In genomic region chrX:48940404-48940955, GRCh38 we compare ENCODE assay signal across 12 cellular contexts. TPM values are rescaled to one million over a fixed set of nuclear protein-coding genes. Genes with fewer than 3 reads are reported as not detected.
DNase-seq lines count a peak whose midpoint lies in the region; ATAC-seq and FAIRE-seq lines count a peak whose summit lies in the region.
"Had no signal": no experiment of that assay in that cellular context is flagged by ENCODE, and none has a peak within 500 bp of the region (broad histone marks: within the 10 kb centered on the region; RNA-seq: fewer than 3 reads in every experiment).

No MANE protein-coding gene starts in this region.

- no peak for DNase-seq in stimulated activated naive CD8-positive, alpha-beta T cell treated with anti-CD3 and anti-CD28 coated beads, Interleukin-15, Interleukin-2, amounts not matched to agents 100 U/mL and 50 U/mL, for 24 hours
- DNase-seq in UCSD-AML1 (lab: John Stamatoyannopoulos, UW; ENCODE audit: unreplicated experiment) (peak; percentile 37), immature natural killer cell (peak in 1 of 3 donors; percentile 26), frontal cortex (ENCODE audit: low spot score in 2 of 2) (no peak), Right ventricle myocardium inferior (ENCODE audit: missing footprints) (no peak), activated gamma-delta T cell (lab: John Stamatoyannopoulos, UW) (no peak)
- DNase-seq: gastrocnemius medialis, HCEC 1CT, NCI-H1048 had no signal

- peak overlapping the region; percentile 83 for H3K4me3 Mint-ChIP-seq in stimulated activated naive CD8-positive, alpha-beta T cell treated with anti-CD3 and anti-CD28 coated beads, Interleukin-15, Interleukin-2, amounts not matched to agents 100 ng/mL and 50 ng/mL, for 24 hours
- H3K4me3 Mint-ChIP-seq in immature natural killer cell: peak overlapping the region; percentile 75 to 91 (median 82)

- H3K9me3 Mint-ChIP-seq in stimulated activated naive CD8-positive, alpha-beta T cell treated with anti-CD3 and anti-CD28 coated beads, Interleukin-15, Interleukin-2, amounts not matched to agents 100 ng/mL and 50 ng/mL, for 24 hours: no peaks in the 10 kb centered on the region
- no peaks in the 10 kb centered on the region for H3K9me3 Mint-ChIP-seq in immature natural killer cell

- no peaks in the 10 kb centered on the region for H3K27me3 Mint-ChIP-seq in stimulated activated naive CD8-positive, alpha-beta T cell treated with anti-CD3 and anti-CD28 coated beads, Interleukin-15, Interleukin-2, amounts not matched to agents 100 ng/mL and 50 ng/mL, for 24 hours
- H3K27me3 Mint-ChIP-seq in immature natural killer cell (ENCODE audit: low read depth in 3 of 3): peaks cover 11 to 15% (median 12%) of the 10 kb centered on the region in 3 donors
- H3K27me3 Mint-ChIP-seq: progenitor cell of endocrine pancreas had no signal

- no peak for ATAC-seq in stimulated activated naive CD8-positive, alpha-beta T cell treated with anti-CD3 and anti-CD28 coated beads, Interleukin-15, Interleukin-2, amounts not matched to agents 100 U/mL and 50 U/mL, for 24 hours
- ATAC-seq in Right ventricle myocardium inferior (no peak), HG03342 (IDR thresholded peaks at IDR 0.05; ENCODE audit: unreplicated experiment) (no peak)
- ATAC-seq: gastrocnemius medialis had no signal

- H3K36me3 Mint-ChIP-seq in stimulated activated naive CD8-positive, alpha-beta T cell treated with anti-CD3 and anti-CD28 coated beads, Interleukin-15, Interleukin-2, amounts not matched to agents 100 ng/mL and 50 ng/mL, for 24 hours (ENCODE audit: low read depth): peaks cover 36% of the 10 kb centered on the region
- peaks cover 0 to 8% (median under 1%) of the 10 kb centered on the region in 3 donors for H3K36me3 Mint-ChIP-seq in immature natural killer cell

- peaks cover 88% of the 10 kb centered on the region for H3K4me1 Mint-ChIP-seq in stimulated activated naive CD8-positive, alpha-beta T cell treated with anti-CD3 and anti-CD28 coated beads, Interleukin-15, Interleukin-2, amounts not matched to agents 100 ng/mL and 50 ng/mL, for 24 hours (ENCODE audit: low read depth)
- H3K4me1 Mint-ChIP-seq in immature natural killer cell: peaks cover 81 to 89% of the 10 kb centered on the region in 2 donors

- peak overlapping the region; percentile 97 for H3K27ac Mint-ChIP-seq in stimulated activated naive CD8-positive, alpha-beta T cell treated with anti-CD3 and anti-CD28 coated beads, Interleukin-15, Interleukin-2, amounts not matched to agents 100 ng/mL and 50 ng/mL, for 24 hours
- peak overlapping the region; percentile 81 to 99 (median 94) for H3K27ac Mint-ChIP-seq in immature natural killer cell
- H3K27ac Mint-ChIP-seq: progenitor cell of endocrine pancreas had no signal

- no peak for FAIRE-seq in frontal cortex (lab: Jason Lieb, UNC)

- intact Hi-C loops in Right ventricle myocardium inferior (cut with DNase I): loop anchor here (10.0 kb wide), 1 partner anchor 296 kb away; no protein-coding TSS in a partner anchor

RNA-seq across cellular contexts. Expression of gene OTUD5, which starts 16.9 kb away (rescaled TPM):
- 10 to 100 TPM; 25.2 to 35.5 (median 26.7) TPM for polyA plus RNA-seq in immature natural killer cell
- total RNA-seq in frontal cortex (17.1 TPM), Right ventricle myocardium inferior (19.8 TPM)

RNA-seq across cellular contexts. Expression of gene PIM2, which starts 21.7 kb away (rescaled TPM):
- 100 to 1,000 TPM in 2 of 3 donors, 10 to 100 TPM in 1; 86.0 to 158 (median 146) TPM for polyA plus RNA-seq in immature natural killer cell
- total RNA-seq in frontal cortex (14.3 TPM), Right ventricle myocardium inferior (3.2 TPM)

RNA-seq across cellular contexts. Expression of gene SLC35A2, which starts 29.0 kb away (rescaled TPM):
- polyA plus RNA-seq in immature natural killer cell: 10 to 100 TPM; 17.0 to 20.6 (median 20.2) TPM
- 9.8 TPM for total RNA-seq in frontal cortex
- total RNA-seq in Right ventricle myocardium inferior: 11.6 TPM

RNA-seq across cellular contexts. Expression of gene KCND1, which starts 31.2 kb away (rescaled TPM):
- under 1 TPM in 1 of 3 donors, not detected in 2; 0.12 TPM for polyA plus RNA-seq in immature natural killer cell
- 0.41 TPM for total RNA-seq in frontal cortex
- total RNA-seq in Right ventricle myocardium inferior: 0.68 TPM

RNA-seq across cellular contexts. Expression of gene PQBP1, which starts 42.8 kb away (rescaled TPM):
- polyA plus RNA-seq in immature natural killer cell: 100 to 1,000 TPM in 2 of 3 donors, 10 to 100 TPM in 1; 92.6 to 118 (median 108) TPM
- 39.5 TPM for total RNA-seq in frontal cortex
- total RNA-seq in Right ventricle myocardium inferior: 58.6 TPM
